In genomic region chr15:92819312-92820232, GRCh38 we compare ENCODE assay signal across 1 cellular context.
TF ChIP-seq lines count a peak whose summit lies in the region.

No MANE protein-coding gene starts in this region.

TF ChIP-seq in A549, 52 proteins besides CTCF, POLR2A, EP300 and RAD21 (continued from another document):
- TF ChIP-seq, protein P1, sequence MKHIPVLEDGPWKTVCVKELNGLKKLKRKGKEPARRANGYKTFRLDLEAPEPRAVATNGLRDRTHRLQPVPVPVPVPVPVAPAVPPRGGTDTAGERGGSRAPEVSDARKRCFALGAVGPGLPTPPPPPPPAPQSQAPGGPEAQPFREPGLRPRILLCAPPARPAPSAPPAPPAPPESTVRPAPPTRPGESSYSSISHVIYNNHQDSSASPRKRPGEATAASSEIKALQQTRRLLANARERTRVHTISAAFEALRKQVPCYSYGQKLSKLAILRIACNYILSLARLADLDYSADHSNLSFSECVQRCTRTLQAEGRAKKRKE (CRISPR knock-in tag; IDR thresholded peaks at IDR 0.05; ENCODE audit: low read depth) = no peak
- TF ChIP-seq PHF8 (IDR thresholded peaks at IDR 0.05; ENCODE audit: borderline replicate concordance, low read depth) (no peak; the same call in 1 of the 2 replicates), FOSB (CRISPR knock-in tag; IDR thresholded peaks at IDR 0.05) (peak; percentile 86), PBX3 (IDR thresholded peaks at IDR 0.05) (no peak), TP53 (CRISPR knock-in tag; IDR thresholded peaks at IDR 0.05) (no peak), MAFK (IDR thresholded peaks at IDR 0.05; ENCODE audit: partially characterized antibody) (peak; percentile 63), HOXA7 (CRISPR knock-in tag; IDR thresholded peaks at IDR 0.05) (peak; percentile 82; the same call in 1 of the 2 replicates)
